In genomic region chr15:31483924-31484368, GRCh38 we compare ENCODE assay signal across 11 cellular contexts.
A peak's percentile ranks its signal among the peaks of the same experiment; 100 is the strongest.
DNase-seq lines count a peak whose midpoint lies in the region; ATAC-seq and TF ChIP-seq lines count a peak whose summit lies in the region.
"Had no signal": no experiment of that assay in that cellular context is flagged by ENCODE, and none has a peak within 500 bp of the region (broad histone marks: within the 10 kb centered on the region; RNA-seq: fewer than 3 reads in every experiment).

No MANE protein-coding gene starts in this region.

- no peaks in the 10 kb centered on the region for H3K27me3 Mint-ChIP-seq in T-helper 1 cell treated with Interleukin-12 subunit alpha and Interleukin-12 subunit beta and Interleukin-4 antibody, amounts not matched to agents 30 μg/mL and 1 μg/mL, for 36 hours (ENCODE audit: low read depth)
- peaks cover 2% of the 10 kb centered on the region for H3K27me3 Mint-ChIP-seq in activated T-helper 1 cell treated with anti-CD3 and anti-CD28 coated beads, Interleukin-12 subunit alpha, Interleukin-12 subunit beta, Interleukin-2, Interleukin-4 antibody, amounts not matched to agents 30 ng/mL and 10 ng/mL and 1 ng/mL, durations not matched to agents 14 hours and 24 hours and 36 hours (ENCODE audit: insufficient read depth)
- no peaks in the 10 kb centered on the region for H3K27me3 Mint-ChIP-seq in Calu3 (ENCODE audit: unreplicated experiment)

- no peak for TF ChIP-seq POLR2A in stomach (IDR thresholded peaks at IDR 0.05)

- no TSS peak for BruUV-seq in Calu3 (replicated peaks; lab: Mats Ljungman, UMichigan)

- peaks cover 0 to 41% (median 20%) of the 10 kb centered on the region in 3 donors for H3K27me3 ChIP-seq in stomach

- peak overlapping the region; percentile 87 for H3K4me3 Mint-ChIP-seq in T-helper 1 cell treated with Interleukin-12 subunit alpha and Interleukin-12 subunit beta and Interleukin-4 antibody, amounts not matched to agents 30 μg/mL and 1 μg/mL, for 36 hours
- peak overlapping the region; percentile 90 for H3K4me3 Mint-ChIP-seq in activated T-helper 1 cell treated with anti-CD3 and anti-CD28 coated beads, Interleukin-12 subunit alpha, Interleukin-12 subunit beta, Interleukin-2, Interleukin-4 antibody, amounts not matched to agents 30 ng/mL and 10 ng/mL and 1 ng/mL, durations not matched to agents 14 hours and 24 hours and 36 hours
- no peak overlapping the region for H3K4me3 Mint-ChIP-seq in Calu3 (ENCODE audit: low read depth, unreplicated experiment)

- H3K4me1 ChIP-seq in stomach, result peaks cover 15 to 31% (median 18%) of the 10 kb centered on the region in 4 donors

- intact Hi-C loops in activated T-helper 1 cell treated with anti-CD3 and anti-CD28 coated beads, Interleukin-12 subunit alpha, Interleukin-12 subunit beta, Interleukin-2, Interleukin-4 antibody, amounts not matched to agents 30 ng/mL and 10 ng/mL and 1 ng/mL, durations not matched to agents 14 hours and 24 hours and 36 hours (cut with micrococcal nuclease), result loop anchor here (1.0 kb wide), 4 partner anchors 11 to 119 kb away; no protein-coding TSS in a partner anchor
- intact Hi-C loops in stomach (cut with DNase I; ENCODE audit: low total_unique reads) (loop anchor here (10.0 kb wide), 1 partner anchor 79 kb away; no protein-coding TSS in a partner anchor), Calu3 (cut with micrococcal nuclease; ENCODE audit: unreplicated experiment) (no loop called here)

- peak; percentile 27 for DNase-seq in activated T-helper 1 cell treated with anti-CD3 and anti-CD28 coated beads, Interleukin-12 subunit alpha, Interleukin-12 subunit beta, Interleukin-2, Interleukin-4 antibody, amounts not matched to agents 30 ng/mL and 10 ng/mL and 1 ng/mL, durations not matched to agents 14 hours and 24 hours and 36 hours (ENCODE audit: low spot score)
- peak; percentile 38 for DNase-seq in iPS-NIHi11 (ENCODE audit: low spot score)
- DNase-seq in stomach, result peak; percentile 24
- DNase-seq in H4 (ENCODE audit: low spot score), result no peak
- DNase-seq in Calu3, result no peak
- DNase-seq: DND-41, hippocampal formation, NCI-H1436, RPMI8226 had no signal

- peak overlapping the region in 1 of 5 donors; percentile 7 for H3K27ac ChIP-seq in stomach

- TF ChIP-seq EP300 in stomach (IDR thresholded peaks at IDR 0.05), result no peak

- H3K36me3 ChIP-seq in stomach, result no peaks in the 10 kb centered on the region

- H3K4me3 ChIP-seq in stomach, result no peak overlapping the region

- CTCF ChIA-PET in Calu3 (lab: Charles Lee), result no interaction called here

- peaks cover 57% of the 10 kb centered on the region for H3K4me1 Mint-ChIP-seq in T-helper 1 cell treated with Interleukin-12 subunit alpha and Interleukin-12 subunit beta and Interleukin-4 antibody, amounts not matched to agents 30 μg/mL and 1 μg/mL, for 36 hours (ENCODE audit: low read depth)
- H3K4me1 Mint-ChIP-seq in activated T-helper 1 cell treated with anti-CD3 and anti-CD28 coated beads, Interleukin-12 subunit alpha, Interleukin-12 subunit beta, Interleukin-2, Interleukin-4 antibody, amounts not matched to agents 30 ng/mL and 10 ng/mL and 1 ng/mL, durations not matched to agents 14 hours and 24 hours and 36 hours (ENCODE audit: low read depth), result peaks cover 71% of the 10 kb centered on the region
- H3K4me1 Mint-ChIP-seq in Calu3 (ENCODE audit: low read depth, unreplicated experiment), result no peaks in the 10 kb centered on the region

- WGBS in stomach, 5 donors, result 33 to 67% (median 43%) methylated on average over 19 to 65 of the region's 65 CpGs

- no peak for ATAC-seq in HG02840 (IDR thresholded peaks at IDR 0.05; ENCODE audit: low FRiP score, unreplicated experiment)

- peaks cover 29% of the 10 kb centered on the region for H3K36me3 Mint-ChIP-seq in T-helper 1 cell treated with Interleukin-12 subunit alpha and Interleukin-12 subunit beta and Interleukin-4 antibody, amounts not matched to agents 30 μg/mL and 1 μg/mL, for 36 hours (ENCODE audit: low read depth)
- H3K36me3 Mint-ChIP-seq in activated T-helper 1 cell treated with anti-CD3 and anti-CD28 coated beads, Interleukin-12 subunit alpha, Interleukin-12 subunit beta, Interleukin-2, Interleukin-4 antibody, amounts not matched to agents 30 ng/mL and 10 ng/mL and 1 ng/mL, durations not matched to agents 14 hours and 24 hours and 36 hours (ENCODE audit: low read depth), result peaks cover 29% of the 10 kb centered on the region
- no peaks in the 10 kb centered on the region for H3K36me3 Mint-ChIP-seq in Calu3 (ENCODE audit: insufficient read depth, unreplicated experiment)

- no peaks in the 10 kb centered on the region for H3K9me3 Mint-ChIP-seq in T-helper 1 cell treated with Interleukin-12 subunit alpha and Interleukin-12 subunit beta and Interleukin-4 antibody, amounts not matched to agents 30 μg/mL and 1 μg/mL, for 36 hours
- H3K9me3 Mint-ChIP-seq in activated T-helper 1 cell treated with anti-CD3 and anti-CD28 coated beads, Interleukin-12 subunit alpha, Interleukin-12 subunit beta, Interleukin-2, Interleukin-4 antibody, amounts not matched to agents 30 ng/mL and 10 ng/mL and 1 ng/mL, durations not matched to agents 14 hours and 24 hours and 36 hours, result no peaks in the 10 kb centered on the region
- H3K9me3 Mint-ChIP-seq in Calu3 (ENCODE audit: low read depth, unreplicated experiment), result no peaks in the 10 kb centered on the region

- H3K9me3 ChIP-seq in stomach, result no peaks in the 10 kb centered on the region

- H3K27ac Mint-ChIP-seq in T-helper 1 cell treated with Interleukin-12 subunit alpha and Interleukin-12 subunit beta and Interleukin-4 antibody, amounts not matched to agents 30 μg/mL and 1 μg/mL, for 36 hours, result peak overlapping the region; percentile 82
- H3K27ac Mint-ChIP-seq in activated T-helper 1 cell treated with anti-CD3 and anti-CD28 coated beads, Interleukin-12 subunit alpha, Interleukin-12 subunit beta, Interleukin-2, Interleukin-4 antibody, amounts not matched to agents 30 ng/mL and 10 ng/mL and 1 ng/mL, durations not matched to agents 14 hours and 24 hours and 36 hours, result peak overlapping the region; percentile 90
- H3K27ac Mint-ChIP-seq in Calu3 (ENCODE audit: unreplicated experiment), result no peak overlapping the region

- TF ChIP-seq CTCF in stomach (IDR thresholded peaks at IDR 0.05) (no peak), Calu3 (IDR thresholded peaks at IDR 0.05; ENCODE audit: unreplicated experiment) (no peak)

Comparison
In these comparisons a context has a peak if more than half of its experiments do, and no peak if none do; other contexts are left out.
1. DNase-seq: peak in activated T-helper 1 cell treated with anti-CD3 and anti-CD28 coated beads, Interleukin-12 subunit alpha, Interleukin-12 subunit beta, Interleukin-2, Interleukin-4 antibody, amounts not matched to agents 30 ng/mL and 10 ng/mL and 1 ng/mL, durations not matched to agents 14 hours and 24 hours and 36 hours (single experiment), iPS-NIHi11 (single experiment) and stomach (single experiment); none in H4 (single experiment) and Calu3 (single experiment).